Comparison of ENCODE assay signal across 23 cellular contexts in the genomic region with DNA sequence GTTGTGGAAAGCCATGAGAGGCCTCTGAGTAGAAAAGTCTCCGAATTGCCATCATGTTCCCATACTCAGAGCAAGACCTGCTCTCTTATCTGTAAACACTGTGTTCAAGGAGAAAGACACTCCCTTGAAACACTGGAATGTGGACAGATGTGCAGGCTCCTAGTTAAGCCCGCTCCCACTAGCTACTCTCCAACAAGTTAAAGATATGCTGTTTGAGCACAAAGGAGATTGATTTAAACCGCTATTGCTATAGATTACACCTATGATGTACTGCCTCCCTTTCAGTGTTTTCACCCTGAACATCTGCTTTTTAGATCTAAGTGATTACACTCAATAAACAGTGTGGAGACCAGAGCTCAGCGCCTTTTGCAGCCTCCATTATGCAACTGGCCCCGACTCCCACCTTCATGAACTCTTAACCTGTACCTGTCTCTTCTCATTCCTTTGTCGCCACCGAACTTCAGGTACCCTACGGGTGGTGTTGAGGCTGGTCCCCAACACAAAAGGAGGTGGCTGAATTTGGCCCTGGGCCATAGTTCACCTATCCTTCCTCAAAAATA.
"Had no signal": no experiment of that assay in that cellular context is flagged by ENCODE, and none has a peak within 500 bp of the region (broad histone marks: within the 10 kb centered on the region; RNA-seq: fewer than 3 reads in every experiment).

No MANE protein-coding gene starts in this region.

- H3K9me3 Mint-ChIP-seq: dendritic cell treated with granulocyte-macrophage colony-stimulating factor and Interleukin-4, amounts not matched to agents 40 ng/mL and 50 ng/mL, for 4 days; effector memory CD8-positive, alpha-beta T cell; naive B cell; nephron had no signal

- H3K27me3 ChIP-seq: esophagus muscularis mucosa, gastrocnemius medialis, heart right ventricle, pancreas, sigmoid colon, thyroid gland, upper lobe of right lung, vagina had no signal

- ATAC-seq: effector memory CD8-positive, alpha-beta T cell; gastrocnemius medialis; heart right ventricle; left ventricle myocardium superior; pancreas; upper lobe of right lung had no signal

- DNase-seq: effector memory CD8-positive, alpha-beta T cell; gastrocnemius medialis; heart right ventricle; left ventricle myocardium superior; mesenchymal stem cell; naive B cell; occipital lobe; pancreas; sigmoid colon; stimulated activated CD4-positive, alpha-beta T cell treated with anti-CD3 and anti-CD28 coated beads, Interleukin-2, amount 100 ng/mL, for 48 hours; stimulated activated naive CD4-positive, alpha-beta T cell treated with Interleukin-2 at 50 U/mL for 16 hours; thyroid gland; upper lobe of right lung had no signal

- H3K4me1 Mint-ChIP-seq: naive B cell, nephron had no signal

- H3K4me1 ChIP-seq: gastrocnemius medialis, heart right ventricle, prostate gland, sigmoid colon, thyroid gland, upper lobe of right lung, vagina had no signal

- H3K27me3 Mint-ChIP-seq: dendritic cell treated with granulocyte-macrophage colony-stimulating factor and Interleukin-4, amounts not matched to agents 40 ng/mL and 50 ng/mL, for 4 days; effector memory CD8-positive, alpha-beta T cell; naive B cell had no signal

- H3K27ac Mint-ChIP-seq: dendritic cell treated with granulocyte-macrophage colony-stimulating factor and Interleukin-4, amounts not matched to agents 40 ng/mL and 50 ng/mL, for 4 days; effector memory CD8-positive, alpha-beta T cell had no signal

- H3K9me3 ChIP-seq: esophagus muscularis mucosa, gastrocnemius medialis, heart right ventricle, pancreas, prostate gland, sigmoid colon, thyroid gland, upper lobe of right lung, vagina had no signal

- FAIRE-seq: colon, keratinocyte, pancreas had no signal

- H3K27ac ChIP-seq: epithelial cell of prostate, esophagus muscularis mucosa, gastrocnemius medialis, heart right ventricle, pancreas, prostate gland, sigmoid colon, skin epidermis, upper lobe of right lung, vagina had no signal

- H3K4me3 Mint-ChIP-seq: dendritic cell treated with granulocyte-macrophage colony-stimulating factor and Interleukin-4, amounts not matched to agents 40 ng/mL and 50 ng/mL, for 4 days; effector memory CD8-positive, alpha-beta T cell; naive B cell; nephron had no signal

- H3K36me3 ChIP-seq: prostate gland had no signal

- H3K4me3 ChIP-seq: esophagus muscularis mucosa, gastrocnemius medialis, heart right ventricle, lung, pancreas, prostate gland, sigmoid colon, skin epidermis, thyroid gland, upper lobe of right lung, vagina had no signal
